ENCODE assay signal across 1 cellular context in genomic region chr10:97705006-97705670, GRCh38.
TF ChIP-seq lines count a peak whose summit lies in the region.

No MANE protein-coding gene starts in this region.

TF ChIP-seq in IMR-90, 13 proteins besides CTCF, POLR2A, EP300 and RAD21:
- TF ChIP-seq RCOR1 (IDR thresholded peaks at IDR 0.05; ENCODE audit: insufficient replicate concordance, low read length) (no peak), CHD1 (IDR thresholded peaks at IDR 0.05; ENCODE audit: low read depth, low read length) (no peak), MAFK (IDR thresholded peaks at IDR 0.05; ENCODE audit: low read depth, low read length) (no peak), NFE2L2 (IDR thresholded peaks at IDR 0.05; ENCODE audit: low read depth, low read length) (no peak), BHLHE40 (IDR thresholded peaks at IDR 0.05; ENCODE audit: low read depth, low read length) (no peak), MXI1 (IDR thresholded peaks at IDR 0.05; ENCODE audit: borderline replicate concordance, low read depth, low read length) (no peak), USF2 (IDR thresholded peaks at IDR 0.05; ENCODE audit: low read depth, low read length) (no peak), ELK1 (IDR thresholded peaks at IDR 0.05; ENCODE audit: borderline replicate concordance, low read depth, low read length) (no peak)
